Comparison of ENCODE assay signal across 1 cellular context in the genomic region with DNA sequence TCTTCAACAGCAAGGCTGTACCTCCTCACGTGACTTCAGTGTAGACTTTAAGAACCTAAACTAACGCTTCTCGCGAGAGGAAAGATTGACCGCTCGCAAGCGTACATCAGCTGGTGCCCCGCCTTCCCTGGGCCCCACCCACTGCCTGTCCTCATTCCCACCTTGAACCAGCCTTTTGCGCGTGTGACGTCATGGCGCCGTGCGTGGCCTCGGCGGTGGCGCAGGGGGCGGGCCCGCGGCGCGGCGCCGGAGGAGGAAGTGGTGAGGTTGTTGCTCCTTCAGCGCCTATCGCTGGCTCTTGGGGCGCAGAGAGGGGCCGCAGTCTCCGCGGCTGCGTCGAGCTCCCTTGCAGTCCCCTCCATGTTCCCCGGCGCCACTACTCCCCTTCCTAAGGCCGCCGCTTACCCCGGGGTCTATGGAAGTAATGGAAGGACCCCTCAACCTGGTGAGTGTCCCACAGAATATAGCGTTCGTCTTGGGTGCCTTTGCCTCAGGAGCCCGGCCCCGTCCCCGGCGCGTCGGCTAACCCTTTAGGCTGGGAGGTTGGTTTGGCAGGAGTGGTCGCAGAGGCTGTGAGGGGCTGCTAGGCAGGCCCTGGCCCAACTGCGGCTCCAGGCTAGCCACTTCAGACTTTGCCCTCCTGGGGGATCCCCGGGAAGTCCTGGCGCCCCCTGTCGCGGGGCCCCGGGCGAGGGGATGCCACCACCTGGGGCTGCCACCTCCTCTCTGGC.
TF ChIP-seq lines count a peak whose summit lies in the region.

A gene (plus strand): TSS at position 273 of the 731 bp plus-strand sequence. CDS start 143 bp downstream, at position 416.

TF ChIP-seq in GM12878, 131 proteins besides CTCF, POLR2A, EP300 and RAD21 (continued from another document and continues in another):
- TF ChIP-seq, protein P1, sequence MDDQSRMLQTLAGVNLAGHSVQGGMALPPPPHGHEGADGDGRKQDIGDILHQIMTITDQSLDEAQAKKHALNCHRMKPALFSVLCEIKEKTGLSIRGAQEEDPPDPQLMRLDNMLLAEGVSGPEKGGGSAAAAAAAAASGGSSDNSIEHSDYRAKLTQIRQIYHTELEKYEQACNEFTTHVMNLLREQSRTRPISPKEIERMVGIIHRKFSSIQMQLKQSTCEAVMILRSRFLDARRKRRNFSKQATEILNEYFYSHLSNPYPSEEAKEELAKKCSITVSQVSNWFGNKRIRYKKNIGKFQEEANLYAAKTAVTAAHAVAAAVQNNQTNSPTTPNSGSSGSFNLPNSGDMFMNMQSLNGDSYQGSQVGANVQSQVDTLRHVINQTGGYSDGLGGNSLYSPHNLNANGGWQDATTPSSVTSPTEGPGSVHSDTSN (IDR thresholded peaks at IDR 0.05; ENCODE audit: insufficient replicate concordance, low read depth, low read length): no peak
- TF ChIP-seq ZNF217 (IDR thresholded peaks at IDR 0.05) (peak; percentile 78; the same call in 1 of the 2 replicates), SMAD5 (IDR thresholded peaks at IDR 0.05; ENCODE audit: low read depth) (peak; percentile 94), HDGF (IDR thresholded peaks at IDR 0.05) (no peak), FOXM1 (IDR thresholded peaks at IDR 0.05; ENCODE audit: low read depth, low read length) (0 out of 2 replicates have a peak, but pooled peaks have one; percentile 10), ZNF622 (IDR thresholded peaks at IDR 0.05) (no peak), TCF7 (IDR thresholded peaks at IDR 0.05; ENCODE audit: borderline replicate concordance) (no peak), HCFC1 (IDR thresholded peaks at IDR 0.05; ENCODE audit: low read length) (peak; percentile 43; the same call in 1 of the 2 replicates), BMI1 (IDR thresholded peaks at IDR 0.05; ENCODE audit: borderline replicate concordance) (no peak), TCF3 (IDR thresholded peaks at IDR 0.05; ENCODE audit: borderline replicate concordance, insufficient read depth, low read depth, low read length) (0 out of 2 replicates have a peak, but pooled peaks have one; percentile 55), ZNF384 (IDR thresholded peaks at IDR 0.05; ENCODE audit: borderline replicate concordance, low read depth, low read length) (no peak), STAT3 (IDR thresholded peaks at IDR 0.05; ENCODE audit: low read depth, low read length) (no peak), TCF12 (IDR thresholded peaks at IDR 0.05; ENCODE audit: low read depth, low read length) (0 out of 2 replicates have a peak, but pooled peaks have one; percentile 57), EGR1 (IDR thresholded peaks at IDR 0.05; ENCODE audit: borderline replicate concordance in 1 of 2, low read depth in 2 of 2, low read length in 2 of 2) (peak in 1 of 2 experiments; percentile 97; a peak in 1 of 3 replicates), ESRRA (IDR thresholded peaks at IDR 0.05; ENCODE audit: low read length) (no peak), WRNIP1 (IDR thresholded peaks at IDR 0.05; ENCODE audit: borderline replicate concordance, low read depth, low read length) (no peak), BCL11A (IDR thresholded peaks at IDR 0.05; ENCODE audit: low read depth, low read length) (no peak), MEF2B (IDR thresholded peaks at IDR 0.05; ENCODE audit: partially characterized antibody, poor library complexity, severe bottlenecking) (peak; percentile 28), MXI1 (IDR thresholded peaks at IDR 0.05; ENCODE audit: low read depth, low read length) (peak; percentile 64), RUNX3 (IDR thresholded peaks at IDR 0.05; ENCODE audit: low read length) (peak; percentile 60), DPF2 (IDR thresholded peaks at IDR 0.05) (peak; percentile 85), NR2C1 (IDR thresholded peaks at IDR 0.05) (no peak), KDM1A (IDR thresholded peaks at IDR 0.05; ENCODE audit: borderline replicate concordance) (no peak), RAD51 (IDR thresholded peaks at IDR 0.05) (peak; percentile 96), SIN3A (IDR thresholded peaks at IDR 0.05; ENCODE audit: low read depth, low read length) (peak; percentile 64), SP1 (IDR thresholded peaks at IDR 0.05; ENCODE audit: low read depth, low read length) (no peak), GATAD2B (conservative IDR thresholded peaks at IDR 0.05; ENCODE audit: low read depth) (peak; percentile 90; the same call in 1 of the 2 replicates), MTA2 (IDR thresholded peaks at IDR 0.05; ENCODE audit: low read depth) (peak; percentile 71; the same call in 1 of the 2 replicates), ETV6 (conservative IDR thresholded peaks at IDR 0.05 in 1 of 2, IDR thresholded peaks at IDR 0.05 in 1 of 2; ENCODE audit: borderline replicate concordance in 1 of 2, low read depth in 1 of 2) (peak in 1 of 2 experiments; percentile 74; a peak in 2 of 4 replicates), EZH2 (IDR thresholded peaks at IDR 0.05; ENCODE audit: borderline replicate concordance, control insufficient read depth, low read depth, low read length) (no peak), RELA (IDR thresholded peaks at IDR 0.05; ENCODE audit: borderline replicate concordance, partially characterized antibody) (no peak)
- TF ChIP-seq, protein P2, sequence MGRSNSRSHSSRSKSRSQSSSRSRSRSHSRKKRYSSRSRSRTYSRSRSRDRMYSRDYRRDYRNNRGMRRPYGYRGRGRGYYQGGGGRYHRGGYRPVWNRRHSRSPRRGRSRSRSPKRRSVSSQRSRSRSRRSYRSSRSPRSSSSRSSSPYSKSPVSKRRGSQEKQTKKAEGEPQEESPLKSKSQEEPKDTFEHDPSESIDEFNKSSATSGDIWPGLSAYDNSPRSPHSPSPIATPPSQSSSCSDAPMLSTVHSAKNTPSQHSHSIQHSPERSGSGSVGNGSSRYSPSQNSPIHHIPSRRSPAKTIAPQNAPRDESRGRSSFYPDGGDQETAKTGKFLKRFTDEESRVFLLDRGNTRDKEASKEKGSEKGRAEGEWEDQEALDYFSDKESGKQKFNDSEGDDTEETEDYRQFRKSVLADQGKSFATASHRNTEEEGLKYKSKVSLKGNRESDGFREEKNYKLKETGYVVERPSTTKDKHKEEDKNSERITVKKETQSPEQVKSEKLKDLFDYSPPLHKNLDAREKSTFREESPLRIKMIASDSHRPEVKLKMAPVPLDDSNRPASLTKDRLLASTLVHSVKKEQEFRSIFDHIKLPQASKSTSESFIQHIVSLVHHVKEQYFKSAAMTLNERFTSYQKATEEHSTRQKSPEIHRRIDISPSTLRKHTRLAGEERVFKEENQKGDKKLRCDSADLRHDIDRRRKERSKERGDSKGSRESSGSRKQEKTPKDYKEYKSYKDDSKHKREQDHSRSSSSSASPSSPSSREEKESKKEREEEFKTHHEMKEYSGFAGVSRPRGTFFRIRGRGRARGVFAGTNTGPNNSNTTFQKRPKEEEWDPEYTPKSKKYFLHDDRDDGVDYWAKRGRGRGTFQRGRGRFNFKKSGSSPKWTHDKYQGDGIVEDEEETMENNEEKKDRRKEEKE (IDR thresholded peaks at IDR 0.05): no peak
- TF ChIP-seq, protein P3, sequence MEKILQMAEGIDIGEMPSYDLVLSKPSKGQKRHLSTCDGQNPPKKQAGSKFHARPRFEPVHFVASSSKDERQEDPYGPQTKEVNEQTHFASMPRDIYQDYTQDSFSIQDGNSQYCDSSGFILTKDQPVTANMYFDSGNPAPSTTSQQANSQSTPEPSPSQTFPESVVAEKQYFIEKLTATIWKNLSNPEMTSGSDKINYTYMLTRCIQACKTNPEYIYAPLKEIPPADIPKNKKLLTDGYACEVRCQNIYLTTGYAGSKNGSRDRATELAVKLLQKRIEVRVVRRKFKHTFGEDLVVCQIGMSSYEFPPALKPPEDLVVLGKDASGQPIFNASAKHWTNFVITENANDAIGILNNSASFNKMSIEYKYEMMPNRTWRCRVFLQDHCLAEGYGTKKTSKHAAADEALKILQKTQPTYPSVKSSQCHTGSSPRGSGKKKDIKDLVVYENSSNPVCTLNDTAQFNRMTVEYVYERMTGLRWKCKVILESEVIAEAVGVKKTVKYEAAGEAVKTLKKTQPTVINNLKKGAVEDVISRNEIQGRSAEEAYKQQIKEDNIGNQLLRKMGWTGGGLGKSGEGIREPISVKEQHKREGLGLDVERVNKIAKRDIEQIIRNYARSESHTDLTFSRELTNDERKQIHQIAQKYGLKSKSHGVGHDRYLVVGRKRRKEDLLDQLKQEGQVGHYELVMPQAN (conservative IDR thresholded peaks at IDR 0.05): peak; percentile 86
- TF ChIP-seq, protein P4, sequence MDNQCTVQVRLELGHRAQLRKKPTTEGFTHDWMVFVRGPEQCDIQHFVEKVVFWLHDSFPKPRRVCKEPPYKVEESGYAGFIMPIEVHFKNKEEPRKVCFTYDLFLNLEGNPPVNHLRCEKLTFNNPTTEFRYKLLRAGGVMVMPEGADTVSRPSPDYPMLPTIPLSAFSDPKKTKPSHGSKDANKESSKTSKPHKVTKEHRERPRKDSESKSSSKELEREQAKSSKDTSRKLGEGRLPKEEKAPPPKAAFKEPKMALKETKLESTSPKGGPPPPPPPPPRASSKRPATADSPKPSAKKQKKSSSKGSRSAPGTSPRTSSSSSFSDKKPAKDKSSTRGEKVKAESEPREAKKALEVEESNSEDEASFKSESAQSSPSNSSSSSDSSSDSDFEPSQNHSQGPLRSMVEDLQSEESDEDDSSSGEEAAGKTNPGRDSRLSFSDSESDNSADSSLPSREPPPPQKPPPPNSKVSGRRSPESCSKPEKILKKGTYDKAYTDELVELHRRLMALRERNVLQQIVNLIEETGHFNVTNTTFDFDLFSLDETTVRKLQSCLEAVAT (IDR thresholded peaks at IDR 0.05): peak; percentile 64; the same call in 1 of the 2 replicates
- TF ChIP-seq, protein P5, sequence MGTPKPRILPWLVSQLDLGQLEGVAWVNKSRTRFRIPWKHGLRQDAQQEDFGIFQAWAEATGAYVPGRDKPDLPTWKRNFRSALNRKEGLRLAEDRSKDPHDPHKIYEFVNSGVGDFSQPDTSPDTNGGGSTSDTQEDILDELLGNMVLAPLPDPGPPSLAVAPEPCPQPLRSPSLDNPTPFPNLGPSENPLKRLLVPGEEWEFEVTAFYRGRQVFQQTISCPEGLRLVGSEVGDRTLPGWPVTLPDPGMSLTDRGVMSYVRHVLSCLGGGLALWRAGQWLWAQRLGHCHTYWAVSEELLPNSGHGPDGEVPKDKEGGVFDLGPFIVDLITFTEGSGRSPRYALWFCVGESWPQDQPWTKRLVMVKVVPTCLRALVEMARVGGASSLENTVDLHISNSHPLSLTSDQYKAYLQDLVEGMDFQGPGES (IDR thresholded peaks at IDR 0.05): no peak
- TF ChIP-seq, protein P6, sequence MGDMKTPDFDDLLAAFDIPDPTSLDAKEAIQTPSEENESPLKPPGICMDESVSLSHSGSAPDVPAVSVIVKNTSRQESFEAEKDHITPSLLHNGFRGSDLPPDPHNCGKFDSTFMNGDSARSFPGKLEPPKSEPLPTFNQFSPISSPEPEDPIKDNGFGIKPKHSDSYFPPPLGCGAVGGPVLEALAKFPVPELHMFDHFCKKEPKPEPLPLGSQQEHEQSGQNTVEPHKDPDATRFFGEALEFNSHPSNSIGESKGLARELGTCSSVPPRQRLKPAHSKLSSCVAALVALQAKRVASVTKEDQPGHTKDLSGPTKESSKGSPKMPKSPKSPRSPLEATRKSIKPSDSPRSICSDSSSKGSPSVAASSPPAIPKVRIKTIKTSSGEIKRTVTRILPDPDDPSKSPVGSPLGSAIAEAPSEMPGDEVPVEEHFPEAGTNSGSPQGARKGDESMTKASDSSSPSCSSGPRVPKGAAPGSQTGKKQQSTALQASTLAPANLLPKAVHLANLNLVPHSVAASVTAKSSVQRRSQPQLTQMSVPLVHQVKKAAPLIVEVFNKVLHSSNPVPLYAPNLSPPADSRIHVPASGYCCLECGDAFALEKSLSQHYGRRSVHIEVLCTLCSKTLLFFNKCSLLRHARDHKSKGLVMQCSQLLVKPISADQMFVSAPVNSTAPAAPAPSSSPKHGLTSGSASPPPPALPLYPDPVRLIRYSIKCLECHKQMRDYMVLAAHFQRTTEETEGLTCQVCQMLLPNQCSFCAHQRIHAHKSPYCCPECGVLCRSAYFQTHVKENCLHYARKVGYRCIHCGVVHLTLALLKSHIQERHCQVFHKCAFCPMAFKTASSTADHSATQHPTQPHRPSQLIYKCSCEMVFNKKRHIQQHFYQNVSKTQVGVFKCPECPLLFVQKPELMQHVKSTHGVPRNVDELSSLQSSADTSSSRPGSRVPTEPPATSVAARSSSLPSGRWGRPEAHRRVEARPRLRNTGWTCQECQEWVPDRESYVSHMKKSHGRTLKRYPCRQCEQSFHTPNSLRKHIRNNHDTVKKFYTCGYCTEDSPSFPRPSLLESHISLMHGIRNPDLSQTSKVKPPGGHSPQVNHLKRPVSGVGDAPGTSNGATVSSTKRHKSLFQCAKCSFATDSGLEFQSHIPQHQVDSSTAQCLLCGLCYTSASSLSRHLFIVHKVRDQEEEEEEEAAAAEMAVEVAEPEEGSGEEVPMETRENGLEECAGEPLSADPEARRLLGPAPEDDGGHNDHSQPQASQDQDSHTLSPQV (IDR thresholded peaks at IDR 0.05): no peak
- TF ChIP-seq, protein P7, sequence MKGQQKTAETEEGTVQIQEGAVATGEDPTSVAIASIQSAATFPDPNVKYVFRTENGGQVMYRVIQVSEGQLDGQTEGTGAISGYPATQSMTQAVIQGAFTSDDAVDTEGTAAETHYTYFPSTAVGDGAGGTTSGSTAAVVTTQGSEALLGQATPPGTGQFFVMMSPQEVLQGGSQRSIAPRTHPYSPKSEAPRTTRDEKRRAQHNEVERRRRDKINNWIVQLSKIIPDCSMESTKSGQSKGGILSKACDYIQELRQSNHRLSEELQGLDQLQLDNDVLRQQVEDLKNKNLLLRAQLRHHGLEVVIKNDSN (IDR thresholded peaks at IDR 0.05; ENCODE audit: borderline replicate concordance, extremely low read length, insufficient read depth, low read depth, low read length): peak; percentile 87
- TF ChIP-seq, protein P8, sequence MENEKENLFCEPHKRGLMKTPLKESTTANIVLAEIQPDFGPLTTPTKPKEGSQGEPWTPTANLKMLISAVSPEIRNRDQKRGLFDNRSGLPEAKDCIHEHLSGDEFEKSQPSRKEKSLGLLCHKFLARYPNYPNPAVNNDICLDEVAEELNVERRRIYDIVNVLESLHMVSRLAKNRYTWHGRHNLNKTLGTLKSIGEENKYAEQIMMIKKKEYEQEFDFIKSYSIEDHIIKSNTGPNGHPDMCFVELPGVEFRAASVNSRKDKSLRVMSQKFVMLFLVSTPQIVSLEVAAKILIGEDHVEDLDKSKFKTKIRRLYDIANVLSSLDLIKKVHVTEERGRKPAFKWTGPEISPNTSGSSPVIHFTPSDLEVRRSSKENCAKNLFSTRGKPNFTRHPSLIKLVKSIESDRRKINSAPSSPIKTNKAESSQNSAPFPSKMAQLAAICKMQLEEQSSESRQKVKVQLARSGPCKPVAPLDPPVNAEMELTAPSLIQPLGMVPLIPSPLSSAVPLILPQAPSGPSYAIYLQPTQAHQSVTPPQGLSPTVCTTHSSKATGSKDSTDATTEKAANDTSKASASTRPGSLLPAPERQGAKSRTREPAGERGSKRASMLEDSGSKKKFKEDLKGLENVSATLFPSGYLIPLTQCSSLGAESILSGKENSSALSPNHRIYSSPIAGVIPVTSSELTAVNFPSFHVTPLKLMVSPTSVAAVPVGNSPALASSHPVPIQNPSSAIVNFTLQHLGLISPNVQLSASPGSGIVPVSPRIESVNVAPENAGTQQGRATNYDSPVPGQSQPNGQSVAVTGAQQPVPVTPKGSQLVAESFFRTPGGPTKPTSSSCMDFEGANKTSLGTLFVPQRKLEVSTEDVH (IDR thresholded peaks at IDR 0.05; ENCODE audit: low read depth, partially characterized antibody): no peak
